Comparison of ENCODE assay signal across 27 cellular contexts in genomic region chr7:123114288-123114687, GRCh38.
"Had no signal": no experiment of that assay in that cellular context is flagged by ENCODE, and none has a peak within 500 bp of the region (broad histone marks: within the 10 kb centered on the region; RNA-seq: fewer than 3 reads in every experiment).

No MANE protein-coding gene starts in this region.

- FAIRE-seq: islet of Langerhans, small intestine, urothelium cell line had no signal

- H3K36me3 ChIP-seq: left ventricle myocardium inferior, neural progenitor cell, neutrophil, prostate gland, sigmoid colon, spleen, suprapubic skin, thoracic aorta, tibial artery, upper lobe of right lung had no signal

- H3K4me1 ChIP-seq: left ventricle myocardium inferior, prostate gland, sigmoid colon, spleen, suprapubic skin, tibial artery, upper lobe of right lung had no signal

- H3K9me3 ChIP-seq: neutrophil, prostate gland, sigmoid colon, suprapubic skin, thoracic aorta, upper lobe of right lung had no signal

- H3K4me2 ChIP-seq: neural progenitor cell had no signal

- ATAC-seq: natural killer cell; right cardiac atrium; stimulated activated effector memory CD8-positive, alpha-beta T cell treated with anti-CD3 and anti-CD28 coated beads, Interleukin-12 subunit alpha, Interleukin-12 subunit beta, amount 100 ng/mL, for 72 hours; upper lobe of right lung had no signal

- H3K27me3 ChIP-seq: neural progenitor cell, neutrophil, sigmoid colon, spleen, suprapubic skin, tibial artery, upper lobe of right lung had no signal

- H3K9ac ChIP-seq: neural progenitor cell had no signal

- H3K4me3 ChIP-seq: left ventricle myocardium inferior, lung, neural progenitor cell, prostate gland, sigmoid colon, spleen, suprapubic skin, thoracic aorta, tibial artery, upper lobe of right lung had no signal

- DNase-seq: hypothalamus; immature natural killer cell; left ventricle myocardium inferior; mesendoderm; naive B cell; natural killer cell; nephron progenitor cell; occipital lobe; retina; right cardiac atrium; sigmoid colon; small intestine; spleen; stimulated activated CD4-positive, alpha-beta T cell treated with anti-CD3 and anti-CD28 coated beads, Interleukin-4, amount 100 ng/mL, for 24 hours; stimulated activated naive CD4-positive, alpha-beta T cell; tibial artery; trophoblast cell; upper lobe of right lung had no signal

- H2AFZ ChIP-seq: neural progenitor cell had no signal

- H3K27ac ChIP-seq: left ventricle myocardium inferior, neural progenitor cell, neutrophil, prostate gland, sigmoid colon, spleen, suprapubic skin, thoracic aorta, tibial artery, upper lobe of right lung had no signal
